ENCODE assay signal across 1 cellular context in genomic region chr20:21189761-21190523, GRCh38.
TF ChIP-seq lines count a peak whose summit lies in the region.

No MANE protein-coding gene starts in this region.

TF ChIP-seq in HEK293, 187 proteins besides CTCF, POLR2A, EP300 and RAD21 (continued from another document):
- no peak for TF ChIP-seq ZNF26 (tag by site-specific recombination; IDR thresholded peaks at IDR 0.05)
- 0 out of 2 replicates have a peak, but pooled peaks have one; percentile 47 for TF ChIP-seq ZNF10 (tag by site-specific recombination; IDR thresholded peaks at IDR 0.05)
- peak; percentile 77 for TF ChIP-seq ZNF341 (tag by site-specific recombination; IDR thresholded peaks at IDR 0.05; ENCODE audit: low read depth)
- TF ChIP-seq ZNF19 (tag by site-specific recombination; IDR thresholded peaks at IDR 0.05; ENCODE audit: low read depth): no peak
- TF ChIP-seq ZNF335 (tag by site-specific recombination; conservative IDR thresholded peaks at IDR 0.05): 0 out of 2 replicates have a peak, but pooled peaks have one; percentile 36
- peak; percentile 86 for TF ChIP-seq PRDM10 (tag by site-specific recombination; IDR thresholded peaks at IDR 0.05)
- TF ChIP-seq, protein P1, sequence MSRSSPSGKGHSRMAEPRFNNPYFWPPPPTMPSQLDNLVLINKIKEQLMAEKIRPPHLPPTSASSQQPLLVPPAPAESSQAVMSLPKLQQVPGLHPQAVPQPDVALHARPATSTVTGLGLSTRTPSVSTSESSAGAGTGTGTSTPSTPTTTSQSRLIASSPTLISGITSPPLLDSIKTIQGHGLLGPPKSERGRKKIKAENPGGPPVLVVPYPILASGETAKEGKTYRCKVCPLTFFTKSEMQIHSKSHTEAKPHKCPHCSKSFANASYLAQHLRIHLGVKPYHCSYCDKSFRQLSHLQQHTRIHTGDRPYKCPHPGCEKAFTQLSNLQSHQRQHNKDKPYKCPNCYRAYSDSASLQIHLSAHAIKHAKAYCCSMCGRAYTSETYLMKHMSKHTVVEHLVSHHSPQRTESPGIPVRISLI (tag by site-specific recombination; IDR thresholded peaks at IDR 0.05): no peak
